ENCODE assay signal across 14 cellular contexts in genomic region chr1:14922942-14923341, GRCh38.
DNase-seq lines count a peak whose midpoint lies in the region; ATAC-seq and TF ChIP-seq lines count a peak whose summit lies in the region.
"Had no signal": no experiment of that assay in that cellular context is flagged by ENCODE, and none has a peak within 500 bp of the region (broad histone marks: within the 10 kb centered on the region; RNA-seq: fewer than 3 reads in every experiment).

No MANE protein-coding gene starts in this region.

- H3K4me2 ChIP-seq in neural progenitor cell, result peak overlapping the region; percentile 79

- peaks cover 4% of the 10 kb centered on the region for H3K79me2 ChIP-seq in neural progenitor cell (ENCODE audit: low read depth)

- H3K9ac ChIP-seq in neural progenitor cell, result no peak overlapping the region

- H3K9me3 ChIP-seq in CD4-positive, alpha-beta T cell (ENCODE audit: control insufficient read depth, low read length), result no peaks in the 10 kb centered on the region
- no peaks in the 10 kb centered on the region for H3K9me3 ChIP-seq in neural progenitor cell (ENCODE audit: low read depth)
- H3K9me3 ChIP-seq: mucosa of descending colon had no signal

- ATAC-seq in CD4-positive, alpha-beta T cell (ENCODE audit: poor library complexity), result no peak
- no peak for ATAC-seq in GM18502 (IDR thresholded peaks at IDR 0.05; ENCODE audit: poor library complexity, unreplicated experiment)
- ATAC-seq in HG03039 (IDR thresholded peaks at IDR 0.05; ENCODE audit: unreplicated experiment), result no peak

- no peaks in the 10 kb centered on the region for H3K36me3 ChIP-seq in neural progenitor cell

- H3K27me3 ChIP-seq in CD4-positive, alpha-beta T cell (ENCODE audit: control insufficient read depth, insufficient read depth, low read length), result peaks cover 47% of the 10 kb centered on the region
- peaks cover 41% of the 10 kb centered on the region for H3K27me3 ChIP-seq in neural progenitor cell

- H3K36me3 Mint-ChIP-seq in CD4-positive, alpha-beta T cell (ENCODE audit: low read depth), result no peaks in the 10 kb centered on the region
- peaks cover 8% of the 10 kb centered on the region for H3K36me3 Mint-ChIP-seq in Calu3 (ENCODE audit: insufficient read depth, unreplicated experiment)
- no peaks in the 10 kb centered on the region for H3K36me3 Mint-ChIP-seq in chondrocyte (ENCODE audit: low read depth)
- no peaks in the 10 kb centered on the region for H3K36me3 Mint-ChIP-seq in neural progenitor cell
- H3K36me3 Mint-ChIP-seq: CD4-positive, CD25-positive, alpha-beta regulatory T cell had no signal

- H3K27ac ChIP-seq in CD4-positive, alpha-beta T cell (ENCODE audit: low read depth, low read length), result no peak overlapping the region
- H3K27ac ChIP-seq in neural progenitor cell, result no peak overlapping the region

- TF ChIP-seq CTCF in CD4-positive, alpha-beta T cell (IDR thresholded peaks at IDR 0.05), result no peak
- TF ChIP-seq CTCF in Calu3 (IDR thresholded peaks at IDR 0.05; ENCODE audit: unreplicated experiment), result no peak
- no peak for TF ChIP-seq CTCF in chondrocyte (IDR thresholded peaks at IDR 0.05)
- TF ChIP-seq CTCF in neural progenitor cell (IDR thresholded peaks at IDR 0.05), result no peak

- no peaks in the 10 kb centered on the region for H3K9me3 Mint-ChIP-seq in CD4-positive, alpha-beta T cell
- no peaks in the 10 kb centered on the region for H3K9me3 Mint-ChIP-seq in Calu3 (ENCODE audit: low read depth, unreplicated experiment)
- no peaks in the 10 kb centered on the region for H3K9me3 Mint-ChIP-seq in chondrocyte (ENCODE audit: low read depth)
- no peaks in the 10 kb centered on the region for H3K9me3 Mint-ChIP-seq in neural progenitor cell
- H3K9me3 Mint-ChIP-seq: activated T-helper 1 cell treated with anti-CD3 and anti-CD28 coated beads, Interleukin-12 subunit alpha, Interleukin-12 subunit beta, Interleukin-2, Interleukin-4 antibody, amounts not matched to agents 30 ng/mL and 10 ng/mL and 1 ng/mL, durations not matched to agents 14 hours and 24 hours and 36 hours had no signal

- H3K4me1 ChIP-seq in neural progenitor cell, result peaks cover 12% of the 10 kb centered on the region

- H2AFZ ChIP-seq in neural progenitor cell (replicated peaks), result no peak overlapping the region

- H3F3A ChIP-seq in neural progenitor cell (ENCODE audit: low read depth), result peaks cover 19% of the 10 kb centered on the region

- POLR2A ChIA-PET in CD4-positive, alpha-beta T cell (lab: Charles Lee), result no interaction called here

- no TSS peak for BruUV-seq in Calu3 (replicated peaks; lab: Mats Ljungman, UMichigan)

- H4K20me1 ChIP-seq in neural progenitor cell (ENCODE audit: low read depth), result peaks cover 44% of the 10 kb centered on the region

- DNase-seq in CD4-positive, alpha-beta T cell, result no peak
- no peak for DNase-seq in Calu3
- DNase-seq in chondrocyte (ENCODE audit: low spot score), result no peak
- peak; percentile 37 for DNase-seq in neural progenitor cell (ENCODE audit: low spot score)
- no peak for DNase-seq in stimulated activated CD4-positive, alpha-beta T cell treated with anti-CD3 and anti-CD28 coated beads, Interleukin-4, amount 100 ng/mL, for 4 hours
- DNase-seq: activated CD4-positive, alpha-beta T cell treated with anti-CD3 and anti-CD28 coated beads for 48 hours; CD4-positive, CD25-positive, alpha-beta regulatory T cell; islet precursor cell; KBM-7; mucosa of descending colon; NCI-H1694 treated with DMSO at 0.1 percent for 48 hours had no signal

- H3K4me3 Mint-ChIP-seq in CD4-positive, alpha-beta T cell, result peak overlapping the region; percentile 82
- H3K4me3 Mint-ChIP-seq in Calu3 (ENCODE audit: low read depth, unreplicated experiment) (peak overlapping the region; percentile 49), chondrocyte (ENCODE audit: unreplicated experiment) (peak overlapping the region; percentile 63), neural progenitor cell (peak overlapping the region; percentile 87)

- H3K27me3 Mint-ChIP-seq in CD4-positive, alpha-beta T cell, result peaks cover 49% of the 10 kb centered on the region
- H3K27me3 Mint-ChIP-seq in Calu3 (ENCODE audit: unreplicated experiment), result peaks cover 34% of the 10 kb centered on the region
- no peaks in the 10 kb centered on the region for H3K27me3 Mint-ChIP-seq in chondrocyte (ENCODE audit: low read depth)
- peaks cover 11% of the 10 kb centered on the region for H3K27me3 Mint-ChIP-seq in neural progenitor cell (ENCODE audit: insufficient read depth, low read depth)

- no peak overlapping the region for H3K27ac Mint-ChIP-seq in CD4-positive, alpha-beta T cell
- H3K27ac Mint-ChIP-seq in Calu3 (ENCODE audit: unreplicated experiment), result no peak overlapping the region
- no peak overlapping the region for H3K27ac Mint-ChIP-seq in chondrocyte (ENCODE audit: unreplicated experiment)
- H3K27ac Mint-ChIP-seq in neural progenitor cell, result no peak overlapping the region
- H3K27ac Mint-ChIP-seq: activated T-helper 1 cell treated with anti-CD3 and anti-CD28 coated beads, Interleukin-12 subunit alpha, Interleukin-12 subunit beta, Interleukin-2, Interleukin-4 antibody, amounts not matched to agents 30 ng/mL and 10 ng/mL and 1 ng/mL, durations not matched to agents 14 hours and 24 hours and 36 hours; CD4-positive, CD25-positive, alpha-beta regulatory T cell had no signal

- intact Hi-C loops in CD4-positive, alpha-beta T cell (cut with DNase I, micrococcal nuclease), result no loop called here
- intact Hi-C loops in Calu3 (cut with micrococcal nuclease; ENCODE audit: unreplicated experiment), result no loop called here

- H3K4me1 Mint-ChIP-seq in CD4-positive, alpha-beta T cell (ENCODE audit: low read depth), result peaks cover 11% of the 10 kb centered on the region
- H3K4me1 Mint-ChIP-seq in Calu3 (ENCODE audit: low read depth, unreplicated experiment) (no peaks in the 10 kb centered on the region), chondrocyte (ENCODE audit: low read depth) (peaks cover 38% of the 10 kb centered on the region), neural progenitor cell (peaks cover 42% of the 10 kb centered on the region)

- no peak overlapping the region for H3K4me3 ChIP-seq in neural progenitor cell
- H3K4me3 ChIP-seq: mucosa of descending colon had no signal

- CTCF ChIA-PET in CD4-positive, alpha-beta T cell (lab: Charles Lee), result no interaction called here
- CTCF ChIA-PET in Calu3 (lab: Charles Lee), result no interaction called here
